In genomic region chr14:36773136-36773540, GRCh38 we compare ENCODE assay signal across 13 cellular contexts.
A peak's percentile ranks its signal among the peaks of the same experiment; 100 is the strongest.
DNase-seq lines count a peak whose midpoint lies in the region; ATAC-seq and TF ChIP-seq lines count a peak whose summit lies in the region.
"Had no signal": no experiment of that assay in that cellular context is flagged by ENCODE, and none has a peak within 500 bp of the region (broad histone marks: within the 10 kb centered on the region; RNA-seq: fewer than 3 reads in every experiment).

No MANE protein-coding gene starts in this region.

- in situ Hi-C loops in Caki2 (cut with HindIII; ENCODE audit: low pct_unique_long_range_greater_than_20kb, low sequenced_read_pairs) (no loop called here), IMR-90 (cut with MboI; ENCODE audit: low sequenced_read_pairs) (no loop called here)

- H2AK9ac ChIP-seq in IMR-90 (replicated peaks; ENCODE audit: low read depth, low read length, poor library complexity) = no peak overlapping the region

- H3K4me1 ChIP-seq in IMR-90 (ENCODE audit: control insufficient read depth, insufficient read depth, low read length) = no peaks in the 10 kb centered on the region

- H3K9me3 ChIP-seq in IMR-90 (ENCODE audit: control insufficient read depth, insufficient read depth, low read length) = no peaks in the 10 kb centered on the region
- H3K9me3 ChIP-seq: neutrophil had no signal

- no peak overlapping the region for H3K14ac ChIP-seq in IMR-90 (replicated peaks; ENCODE audit: low read depth, low read length)

- H3K36me3 ChIP-seq in IMR-90 (ENCODE audit: control insufficient read depth, insufficient read depth, low read length) = no peaks in the 10 kb centered on the region
- H3K36me3 ChIP-seq: neutrophil had no signal

- no peaks in the 10 kb centered on the region for H3K9me1 ChIP-seq in IMR-90 (ENCODE audit: insufficient read depth, low read length)

- WGBS in IMR-90 (ENCODE audit: extremely low coverage in 2 of 2, insufficient read length in 1 of 2), 2 experiments = no CpG with 5 or more reads among the region's 3 CpGs

- no peaks in the 10 kb centered on the region for H3K27me3 ChIP-seq in IMR-90 (ENCODE audit: control insufficient read depth, insufficient read depth, low read length)
- H3K27me3 ChIP-seq: neutrophil had no signal

- peak; percentile 23 for DNase-seq in Caki2 (ENCODE audit: low read depth)
- DNase-seq in IMR-90 = peak; percentile 15
- peak; percentile 50 for DNase-seq in SHP77 treated with DMSO at 0.1 percent for 48 hours (lab: John Stamatoyannopoulos, UW)
- DNase-seq in iPS-NIHi11 (ENCODE audit: low spot score) = peak; percentile 18
- no peak for DNase-seq in NCI-H128 (lab: John Stamatoyannopoulos, UW; ENCODE audit: unreplicated experiment)
- no peak for DNase-seq in posterior vena cava (ENCODE audit: low spot score)
- DNase-seq: activated gamma-delta T cell; foreskin fibroblast; Right ventricle myocardium superior; stimulated activated CD8-positive, alpha-beta memory T cell treated with anti-CD3 and anti-CD28 coated beads, Interleukin-4, amount 100 ng/mL, for 48 hours had no signal

- 0 out of 2 replicates have a peak, but pooled peaks have one; percentile 32 for ATAC-seq in IMR-90 (ENCODE audit: low read depth)
- ATAC-seq in HG03469 (IDR thresholded peaks at IDR 0.05; ENCODE audit: unreplicated experiment) = no peak
- ATAC-seq in HG02588 (IDR thresholded peaks at IDR 0.05; ENCODE audit: unreplicated experiment) = no peak

- no peak overlapping the region for H3K18ac ChIP-seq in IMR-90 (ENCODE audit: low read depth, low read length)

- H3K4me2 ChIP-seq in IMR-90 (ENCODE audit: low read depth, low read length) = peak overlapping the region; percentile 26; the same call in 1 of the 2 replicates

- no peak overlapping the region for H3K56ac ChIP-seq in IMR-90 (ENCODE audit: extremely low read depth, insufficient read depth, low read length)

- H3K23ac ChIP-seq in IMR-90 (ENCODE audit: low read depth, low read length) = no peak overlapping the region

- no peak overlapping the region for H2BK20ac ChIP-seq in IMR-90 (ENCODE audit: low read depth, low read length)

- no peaks in the 10 kb centered on the region for H4K20me1 ChIP-seq in IMR-90 (ENCODE audit: insufficient read depth, low read length)

- H2AK5ac ChIP-seq in IMR-90 (ENCODE audit: low read depth, low read length) = no peak overlapping the region

- CTCF ChIA-PET in IMR-90 (lab: Yijun Ruan, JAX) = interaction anchor here (0.7 kb wide), 1 partner anchor 51 kb away, joined by 3 read pairs; no protein-coding TSS in a partner anchor

- POLR2A ChIA-PET in IMR-90 (lab: Charles Lee; ENCODE audit: unreplicated experiment) = interaction anchor here (0.6 kb wide), 1 partner anchor 1946 kb away, joined by 3 read pairs; no protein-coding TSS in a partner anchor

- TF ChIP-seq CTCF in IMR-90 (conservative IDR thresholded peaks at IDR 0.05; ENCODE audit: low read depth, low read length) = no peak

- H2BK5ac ChIP-seq in IMR-90 (ENCODE audit: low read depth, low read length, poor library complexity, severe bottlenecking) = no peak overlapping the region

- no peak overlapping the region for H2BK15ac ChIP-seq in IMR-90 (ENCODE audit: low read depth, low read length)

- no peak for TF ChIP-seq RAD21 in IMR-90 (IDR thresholded peaks at IDR 0.05; ENCODE audit: low read length)

- no peak overlapping the region for H3K4me3 ChIP-seq in IMR-90 (ENCODE audit: insufficient read depth, low read depth, low read length)

- intact Hi-C loops in IMR-90 (cut with micrococcal nuclease) = loop anchor here (10.0 kb wide), 2 partner anchors 342 to 372 kb away; no protein-coding TSS in a partner anchor
- intact Hi-C loops in posterior vena cava (cut with DNase I) = no loop called here

- H2AFZ ChIP-seq in IMR-90 (replicated peaks; ENCODE audit: low read length, poor library complexity) = no peak overlapping the region

- H3K9ac ChIP-seq in IMR-90 (ENCODE audit: low read depth, low read length) = no peak overlapping the region

- no peaks in the 10 kb centered on the region for H3K79me1 ChIP-seq in IMR-90 (ENCODE audit: low read depth in 1 of 2, low read length in 2 of 2)

- BruUV-seq in IMR-90 (replicated peaks; lab: Mats Ljungman, UMichigan) = no TSS peak

- H4K5ac ChIP-seq in IMR-90 (ENCODE audit: low read depth, low read length) = no peak overlapping the region

- dilution Hi-C loops in IMR-90 (cut with HindIII; ENCODE audit: low sequenced_read_pairs, unreplicated experiment) = no loop called here

- no peak for TF ChIP-seq POLR2A in IMR-90 (IDR thresholded peaks at IDR 0.05; ENCODE audit: low read depth, low read length)

- no peak overlapping the region for H3K4ac ChIP-seq in IMR-90 (ENCODE audit: low read depth, low read length)

- H2BK120ac ChIP-seq in IMR-90 (ENCODE audit: low read depth, low read length) = no peak overlapping the region

- no peak overlapping the region for H4K8ac ChIP-seq in IMR-90 (ENCODE audit: low read depth in 2 of 2, low read length in 2 of 2)

- H4K91ac ChIP-seq in IMR-90 (ENCODE audit: insufficient read depth, low read depth, low read length) = no peak overlapping the region

- no peak overlapping the region for H3K27ac ChIP-seq in IMR-90 (ENCODE audit: insufficient read depth, low read length)
- H3K27ac ChIP-seq: neutrophil had no signal

TF ChIP-seq in IMR-90, 13 proteins besides CTCF, POLR2A, EP300 and RAD21:
- TF ChIP-seq FOS (IDR thresholded peaks at IDR 0.05; ENCODE audit: low read depth, low read length) (no peak), ELK1 (IDR thresholded peaks at IDR 0.05; ENCODE audit: borderline replicate concordance, low read depth, low read length) (no peak), RCOR1 (IDR thresholded peaks at IDR 0.05; ENCODE audit: insufficient replicate concordance, low read length) (no peak), SMC3 (IDR thresholded peaks at IDR 0.05; ENCODE audit: low read depth, low read length) (no peak), MAFK (IDR thresholded peaks at IDR 0.05; ENCODE audit: low read depth, low read length) (no peak), CHD1 (IDR thresholded peaks at IDR 0.05; ENCODE audit: low read depth, low read length) (no peak), USF2 (IDR thresholded peaks at IDR 0.05; ENCODE audit: low read depth, low read length) (no peak)

Comparison
In these comparisons a context has a peak if more than half of its experiments do, and no peak if none do; other contexts are left out.
1. DNase-seq: peak in Caki2 (single experiment), IMR-90 (single experiment), SHP77 treated with DMSO at 0.1 percent for 48 hours (single experiment) and iPS-NIHi11 (single experiment); none in NCI-H128 (single experiment) and posterior vena cava (single experiment).